In genomic region chr4:24514808-24515207, GRCh38 we compare ENCODE assay signal across 13 cellular contexts.
DNase-seq lines count a peak whose midpoint lies in the region; ATAC-seq and TF ChIP-seq lines count a peak whose summit lies in the region.
"Had no signal": no experiment of that assay in that cellular context is flagged by ENCODE, and none has a peak within 500 bp of the region (broad histone marks: within the 10 kb centered on the region; RNA-seq: fewer than 3 reads in every experiment).

No MANE protein-coding gene starts in this region.

- H3F3A ChIP-seq in DOHH2 (ENCODE audit: control insufficient read depth, insufficient read depth): peaks cover 43% of the 10 kb centered on the region

- peaks cover 4% of the 10 kb centered on the region; the same call in 1 of the 2 replicates for H3K9me3 Mint-ChIP-seq in WTC11
- H3K9me3 Mint-ChIP-seq: mesothelial cell of epicardium had no signal

- POLR2A ChIA-PET in WTC11 (lab: Charles Lee): no interaction called here

- H3K9me2 ChIP-seq in DOHH2 (replicated peaks; ENCODE audit: control insufficient read depth, low read length): no peaks in the 10 kb centered on the region

- no peak for ATAC-seq in WTC11
- ATAC-seq in HG03039 (IDR thresholded peaks at IDR 0.05; ENCODE audit: unreplicated experiment): no peak
- no peak for ATAC-seq in HG02798 (IDR thresholded peaks at IDR 0.05; ENCODE audit: poor library complexity, unreplicated experiment)

- no peaks in the 10 kb centered on the region for H3K79me2 ChIP-seq in DOHH2 (ENCODE audit: control insufficient read depth, low read length)

- H3K4me3 ChIP-seq in DOHH2 (ENCODE audit: low read length) (no peak overlapping the region), H7 (ENCODE audit: insufficient read depth, low read depth, low read length) (no peak overlapping the region), kidney epithelial cell (ENCODE audit: low read depth, low read length) (no peak overlapping the region)

- H3K4me2 ChIP-seq in DOHH2 (ENCODE audit: low read length): no peak overlapping the region

- H3K4me3 Mint-ChIP-seq in WTC11: no peak overlapping the region
- H3K4me3 Mint-ChIP-seq: activated B cell treated with CpG ODN at 0.5 μM for 24 hours, mesothelial cell of epicardium had no signal

- H3K27ac ChIP-seq in DOHH2 (ENCODE audit: low read depth, low read length): no peak overlapping the region

- H3K36me3 Mint-ChIP-seq in WTC11: peaks cover 16% of the 10 kb centered on the region

- peaks cover 12% of the 10 kb centered on the region; the same call in 1 of the 2 replicates for H4K20me1 ChIP-seq in DOHH2 (ENCODE audit: control insufficient read depth, insufficient read depth, low read depth, low read length)

- H3K27ac Mint-ChIP-seq in WTC11: peak overlapping the region; percentile 60; the same call in 1 of the 2 replicates
- H3K27ac Mint-ChIP-seq: activated B cell treated with CpG ODN at 0.5 μM for 24 hours, mesothelial cell of epicardium had no signal

- H3K4me1 Mint-ChIP-seq in WTC11: peaks cover 72% of the 10 kb centered on the region
- H3K4me1 Mint-ChIP-seq: activated B cell treated with CpG ODN at 0.5 μM for 24 hours had no signal

- no peaks in the 10 kb centered on the region for H3K27me3 Mint-ChIP-seq in WTC11 (ENCODE audit: low read depth)
- H3K27me3 Mint-ChIP-seq: activated B cell treated with CpG ODN at 0.5 μM for 24 hours had no signal

- H3K36me3 ChIP-seq in DOHH2 (ENCODE audit: control insufficient read depth, low read length) (peaks cover 16% of the 10 kb centered on the region), H7 (replicated peaks; ENCODE audit: control insufficient read depth, insufficient read depth, low read length) (peaks cover 2% of the 10 kb centered on the region), kidney epithelial cell (ENCODE audit: control insufficient read depth, insufficient read depth, low read length) (no peaks in the 10 kb centered on the region)

- TF ChIP-seq CTCF in DOHH2 (IDR thresholded peaks at IDR 0.05; ENCODE audit: low read depth, low read length, poor library complexity, severe bottlenecking): peak; percentile 47
- no peak for TF ChIP-seq CTCF in WTC11 (IDR thresholded peaks at IDR 0.05)
- TF ChIP-seq CTCF in kidney epithelial cell (IDR thresholded peaks at IDR 0.05; ENCODE audit: insufficient read depth, low read length, poor library complexity, severe bottlenecking): peak; percentile 33

- no peaks in the 10 kb centered on the region for H3K9me3 ChIP-seq in DOHH2 (ENCODE audit: control insufficient read depth, insufficient read depth, low read length)

- H3K4me1 ChIP-seq in DOHH2 (ENCODE audit: control insufficient read depth, low read length): no peaks in the 10 kb centered on the region

- DNase-seq in H7 (peak; percentile 44), WTC11 (ENCODE audit: low spot score) (no peak), kidney epithelial cell (ENCODE audit: low read depth) (no peak), NCI-H1105 treated with DMSO at 0.1 percent for 48 hours (lab: John Stamatoyannopoulos, UW) (no peak), NCI-H187 treated with DMSO at 0.1 percent for 48 hours (lab: John Stamatoyannopoulos, UW) (no peak)
- DNase-seq: activated B cell treated with CpG ODN at 0.5 μM for 24 hours; activated T-cell treated with anti-CD3 and anti-CD28 coated beads, Interleukin-2, amount 50 U/mL, for 1 hour; COR-L47; NCI-H1092 treated with DMSO at 0.1 percent for 48 hours had no signal

- CTCF ChIA-PET in WTC11 (lab: Charles Lee): interaction anchor here (0.8 to 2.2 kb wide), 7 partner anchors 14 to 70 kb away, joined by 3 to 11 read pairs (median 5); partner anchors contain the start of gene DHX15

- H3K27me3 ChIP-seq in DOHH2 (ENCODE audit: control insufficient read depth, low read length): no peaks in the 10 kb centered on the region
- no peaks in the 10 kb centered on the region for H3K27me3 ChIP-seq in H7 (ENCODE audit: control insufficient read depth, insufficient read depth, low read length)
- no peaks in the 10 kb centered on the region for H3K27me3 ChIP-seq in kidney epithelial cell (ENCODE audit: control insufficient read depth, insufficient read depth, low read length)

TF ChIP-seq in WTC11, 78 proteins besides CTCF, POLR2A, EP300 and RAD21 (continues in another document):
- TF ChIP-seq ZNF532 (CRISPR knock-in tag; IDR thresholded peaks at IDR 0.05; ENCODE audit: borderline replicate concordance) (no peak), PRRX2 (CRISPR knock-in tag; IDR thresholded peaks at IDR 0.05) (no peak), CDX4 (CRISPR knock-in tag; IDR thresholded peaks at IDR 0.05; ENCODE audit: borderline replicate concordance) (no peak), E2F5 (CRISPR knock-in tag; IDR thresholded peaks at IDR 0.05) (no peak), IRF1 (CRISPR knock-in tag; IDR thresholded peaks at IDR 0.05) (no peak), ZNF317 (CRISPR knock-in tag; IDR thresholded peaks at IDR 0.05; ENCODE audit: borderline replicate concordance, low read depth) (no peak), ZNF219 (CRISPR knock-in tag; IDR thresholded peaks at IDR 0.05; ENCODE audit: borderline replicate concordance) (no peak), ESRRA (CRISPR knock-in tag; IDR thresholded peaks at IDR 0.05; ENCODE audit: borderline replicate concordance) (no peak), NFYB (CRISPR knock-in tag; conservative IDR thresholded peaks at IDR 0.05; ENCODE audit: low read depth) (no peak), JAZF1 (CRISPR knock-in tag; IDR thresholded peaks at IDR 0.05) (no peak), USF2 (CRISPR knock-in tag; IDR thresholded peaks at IDR 0.05) (no peak), ATF1 (CRISPR knock-in tag; IDR thresholded peaks at IDR 0.05) (no peak), ZNF263 (CRISPR knock-in tag; IDR thresholded peaks at IDR 0.05; ENCODE audit: low read depth) (no peak)
